1 cellular context compared by ENCODE assay signal in genomic region chr1:169487153-169487552, GRCh38.
TF ChIP-seq lines count a peak whose summit lies in the region.

No MANE protein-coding gene starts in this region.

TF ChIP-seq in HEK293, 187 proteins besides CTCF, POLR2A, EP300 and RAD21 (continued from another document):
- TF ChIP-seq ZNF184 (tag by site-specific recombination; IDR thresholded peaks at IDR 0.05) (0 out of 2 replicates have a peak, but pooled peaks have one; percentile 68), ZNF621 (tag by site-specific recombination; IDR thresholded peaks at IDR 0.05) (no peak), ZBTB44 (tag by site-specific recombination; IDR thresholded peaks at IDR 0.05) (no peak), SP7 (tag by site-specific recombination; IDR thresholded peaks at IDR 0.05) (peak; percentile 16; the same call in 1 of the 2 replicates), FEZF1 (tag by site-specific recombination; IDR thresholded peaks at IDR 0.05) (no peak), ZSCAN18 (tag by site-specific recombination; IDR thresholded peaks at IDR 0.05) (no peak), ZNF629 (tag by site-specific recombination; IDR thresholded peaks at IDR 0.05) (peak; percentile 83), ZBTB10 (tag by site-specific recombination; IDR thresholded peaks at IDR 0.05) (no peak), ATF2 (tag by site-specific recombination; IDR thresholded peaks at IDR 0.05; ENCODE audit: low read depth) (peak; percentile 97), SCRT1 (tag by site-specific recombination; IDR thresholded peaks at IDR 0.05; ENCODE audit: borderline replicate concordance) (0 out of 2 replicates have a peak, but pooled peaks have one; percentile 28), SCRT2 (tag by site-specific recombination; IDR thresholded peaks at IDR 0.05) (peak; percentile 74; the same call in 1 of the 2 replicates), YY1 (tag by site-specific recombination; IDR thresholded peaks at IDR 0.05) (no peak), KLF1 (tag by site-specific recombination; IDR thresholded peaks at IDR 0.05) (no peak), EGR2 (tag by site-specific recombination; IDR thresholded peaks at IDR 0.05; ENCODE audit: low read depth) (no peak), ZNF548 (tag by site-specific recombination; IDR thresholded peaks at IDR 0.05) (no peak), ZNF121 (tag by site-specific recombination; IDR thresholded peaks at IDR 0.05) (no peak), ZEB2 (tag by site-specific recombination; IDR thresholded peaks at IDR 0.05) (peak; percentile 45; the same call in 1 of the 2 replicates), GLIS2 (tag by site-specific recombination; IDR thresholded peaks at IDR 0.05) (no peak), SALL2 (tag by site-specific recombination; IDR thresholded peaks at IDR 0.05; ENCODE audit: borderline replicate concordance) (no peak)
